8 cellular contexts compared by ENCODE assay signal in genomic region chr1:29868944-29869343, GRCh38.
"Had no signal": no experiment of that assay in that cellular context is flagged by ENCODE, and none has a peak within 500 bp of the region (broad histone marks: within the 10 kb centered on the region; RNA-seq: fewer than 3 reads in every experiment).

No MANE protein-coding gene starts in this region.

- H3K4me1 Mint-ChIP-seq: IgD-negative memory B cell had no signal

- H3K36me3 Mint-ChIP-seq: IgD-negative memory B cell had no signal

- ATAC-seq: HepG2 had no signal

- H3K9ac ChIP-seq: KMS-11 had no signal

- H3K27ac ChIP-seq: HL-60, KMS-11 had no signal

- H3K4me2 ChIP-seq: KMS-11 had no signal

- H3K27ac Mint-ChIP-seq: IgD-negative memory B cell had no signal

- FAIRE-seq: HepG2, HTR-8/SVneo had no signal

- H3K4me3 Mint-ChIP-seq: IgD-negative memory B cell had no signal

- DNase-seq: IMR-90, KBM-7, KG1 had no signal
